In genomic region chr19:46416077-46416709, GRCh38 we compare ENCODE assay signal across 1 cellular context.
TF ChIP-seq lines count a peak whose summit lies in the region.

No MANE protein-coding gene starts in this region.

TF ChIP-seq in GM23338, 12 proteins besides CTCF, POLR2A, EP300 and RAD21 (continued from another document):
- TF ChIP-seq ZNF462 (CRISPR knock-in tag; IDR thresholded peaks at IDR 0.05) (no peak), POLR2AphosphoS5 (IDR thresholded peaks at IDR 0.05; ENCODE audit: low read depth) (no peak), REST (IDR thresholded peaks at IDR 0.05; ENCODE audit: unreplicated experiment) (no peak), ZNF331 (CRISPR knock-in tag; IDR thresholded peaks at IDR 0.05; ENCODE audit: low read depth) (no peak), STAT1 (IDR thresholded peaks at IDR 0.05; ENCODE audit: unreplicated experiment) (no peak)
